In the genomic region with DNA sequence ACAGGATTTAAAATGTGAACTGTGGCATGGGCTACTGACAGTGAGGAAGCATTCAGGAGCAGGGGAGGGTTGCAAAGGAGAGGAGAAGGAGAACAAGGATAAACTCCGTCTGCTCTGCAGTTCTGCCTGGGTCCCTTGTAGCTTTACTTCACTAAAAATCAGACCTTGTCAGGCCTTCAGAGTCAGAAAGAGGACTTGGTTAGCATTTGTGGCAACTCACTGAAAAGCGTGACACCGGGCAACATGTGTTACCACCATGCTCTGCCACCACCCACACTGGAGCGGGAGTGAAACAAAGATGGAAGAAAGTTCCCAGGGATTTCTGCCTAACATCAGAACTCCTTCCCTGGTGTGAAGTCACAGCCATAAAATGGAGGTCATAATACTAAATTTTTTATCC, we compare ENCODE assay signal across 15 cellular contexts. TPM values are rescaled to one million over a fixed set of nuclear protein-coding genes. Genes with fewer than 3 reads are reported as not detected.
A peak's percentile ranks its signal among the peaks of the same experiment; 100 is the strongest.
DNase-seq lines count a peak whose midpoint lies in the region; ATAC-seq, FAIRE-seq and TF ChIP-seq lines count a peak whose summit lies in the region.
"Had no signal": no experiment of that assay in that cellular context is flagged by ENCODE, and none has a peak within 500 bp of the region (broad histone marks: within the 10 kb centered on the region; RNA-seq: fewer than 3 reads in every experiment).

No MANE protein-coding gene starts in this region.

- H3K36me3 ChIP-seq in right lobe of liver (no peaks in the 10 kb centered on the region), HepG2 (replicated peaks in 1 of 2; ENCODE audit: control insufficient read depth in 1 of 2, insufficient read depth in 2 of 2, low read length in 2 of 2) (no peaks in the 10 kb centered on the region), lower lobe of right lung (no peaks in the 10 kb centered on the region), upper lobe of right lung (no peaks in the 10 kb centered on the region)

- WGBS in right lobe of liver (ENCODE audit: insufficient coverage, low coverage, low lambda C conversion rate, missing lambda C conversion rate) = 58% methylated on average over 3 of the region's 4 CpGs
- WGBS in HepG2 (ENCODE audit: low lambda C conversion rate) = 90% methylated on average over 4 of the region's 4 CpGs

- no peaks in the 10 kb centered on the region for H3K27me3 Mint-ChIP-seq in activated T-helper 17 cell treated with anti-CD3 and anti-CD28 coated beads, Interleukin-2, amount 50 U/mL, for 72 hours

- TF ChIP-seq POLR2A in right lobe of liver (IDR thresholded peaks at IDR 0.05) = no peak
- no peak for TF ChIP-seq POLR2A in HepG2 (IDR thresholded peaks at IDR 0.05; ENCODE audit: insufficient read depth in 1 of 2, low read depth in 2 of 2, low read length in 2 of 2)

- DNase-seq in right lobe of liver (no peak), HepG2 (ENCODE audit: low spot score) (no peak), lower lobe of right lung (no peak), upper lobe of right lung (no peak), H4 (ENCODE audit: low spot score) (no peak)
- DNase-seq: caudate nucleus, DMS79 treated with DMSO at 0.1 percent for 48 hours, head of caudate nucleus, MV-4-11 had no signal

- no TSS peak for BruUV-seq in HepG2 (replicated peaks; lab: Mats Ljungman, UMichigan)

- H3K4me1 ChIP-seq in right lobe of liver (no peaks in the 10 kb centered on the region), HepG2 (ENCODE audit: insufficient read depth, low read length) (peaks cover 8% of the 10 kb centered on the region), lower lobe of right lung (peaks cover 18% of the 10 kb centered on the region), upper lobe of right lung (peaks cover 5% of the 10 kb centered on the region)

- no peaks in the 10 kb centered on the region for H3K79me2 ChIP-seq in HepG2 (ENCODE audit: insufficient read depth, low read length)

- H3K4me3 ChIP-seq in right lobe of liver (no peak overlapping the region), HepG2 (replicated peaks in 1 of 3; ENCODE audit: insufficient read depth in 1 of 3, low read depth in 2 of 3, low read length in 3 of 3) (no peak overlapping the region), lower lobe of right lung (peak overlapping the region; percentile 35), upper lobe of right lung (peak overlapping the region; percentile 32)

- H3K27ac Mint-ChIP-seq in activated T-helper 17 cell treated with anti-CD3 and anti-CD28 coated beads, Interleukin-2, amount 50 U/mL, for 72 hours = peak overlapping the region; percentile 90

- H3K4me3 Mint-ChIP-seq in activated T-helper 17 cell treated with anti-CD3 and anti-CD28 coated beads, Interleukin-2, amount 50 U/mL, for 72 hours = peak overlapping the region; percentile 91

- H3K27ac ChIP-seq in right lobe of liver (no peak overlapping the region), HepG2 (ENCODE audit: extremely low read length, insufficient read depth, low read length) (no peak overlapping the region), lower lobe of right lung (peak overlapping the region; percentile 27), upper lobe of right lung (peak overlapping the region; percentile 48)

- intact Hi-C loops in right lobe of liver (cut with DNase I) = no loop called here
- intact Hi-C loops in HepG2 (cut with micrococcal nuclease; ENCODE audit: unreplicated experiment) = no loop called here
- intact Hi-C loops in lower lobe of right lung (cut with DNase I) = no loop called here
- intact Hi-C loops in upper lobe of right lung (cut with DNase I) = no loop called here

- peaks cover 54% of the 10 kb centered on the region for H3K36me3 Mint-ChIP-seq in activated T-helper 17 cell treated with anti-CD3 and anti-CD28 coated beads, Interleukin-2, amount 50 U/mL, for 72 hours (ENCODE audit: low read depth)

- POLR2A ChIA-PET in HepG2 (lab: Yijun Ruan, JAX) = no interaction called here

- H3K9me3 ChIP-seq in right lobe of liver = no peaks in the 10 kb centered on the region
- no peaks in the 10 kb centered on the region for H3K9me3 ChIP-seq in HepG2 (ENCODE audit: low read length)
- H3K9me3 ChIP-seq in lower lobe of right lung = no peaks in the 10 kb centered on the region
- H3K9me3 ChIP-seq in upper lobe of right lung = no peaks in the 10 kb centered on the region

- CTCF ChIA-PET in HepG2 (lab: Yijun Ruan, JAX; ENCODE audit: low intra/inter-chr PET ratio, low total read pairs) = no interaction called here

- TF ChIP-seq RAD21 in HepG2 (CRISPR knock-in tag; IDR thresholded peaks at IDR 0.05) = no peak

- FAIRE-seq in HepG2 (lab: Jason Lieb, UNC) = no peak
- FAIRE-seq: urothelium cell line had no signal

- H3K4me1 Mint-ChIP-seq in activated T-helper 17 cell treated with anti-CD3 and anti-CD28 coated beads, Interleukin-2, amount 50 U/mL, for 72 hours = peaks cover 27% of the 10 kb centered on the region

- ATAC-seq in right lobe of liver (peak in 3 of 4 donors; percentile 16 to 37 (median 16)), HepG2 (no peak), lower lobe of right lung (no peak), upper lobe of right lung (no peak), HG02981 (IDR thresholded peaks at IDR 0.05; ENCODE audit: unreplicated experiment) (no peak), GM21717 (IDR thresholded peaks at IDR 0.05; ENCODE audit: unreplicated experiment) (no peak)
- ATAC-seq in activated T-helper 17 cell treated with anti-CD3 and anti-CD28 coated beads, Interleukin-2, amount 50 U/mL, for 72 hours (replicated peaks) = no peak

- H2AFZ ChIP-seq in HepG2 (ENCODE audit: low read length) = no peak overlapping the region

- in situ Hi-C loops in HepG2 (cut with HindIII; ENCODE audit: extremely low pct_ligation_motif_present, low pct_unique_long_range_greater_than_20kb) = loop anchor here (25.0 kb wide), 1 partner anchor 362 kb away; no protein-coding TSS in a partner anchor

- H3K9ac ChIP-seq in HepG2 (ENCODE audit: insufficient read depth, low read depth, low read length) = no peak overlapping the region

- H4K20me1 ChIP-seq in HepG2 (ENCODE audit: insufficient read depth, low read length) = no peaks in the 10 kb centered on the region

- H3K9me3 Mint-ChIP-seq in activated T-helper 17 cell treated with anti-CD3 and anti-CD28 coated beads, Interleukin-2, amount 50 U/mL, for 72 hours = no peaks in the 10 kb centered on the region

- no peak overlapping the region for H3K4me2 ChIP-seq in HepG2 (ENCODE audit: low read depth, low read length)

- TF ChIP-seq CTCF in right lobe of liver (IDR thresholded peaks at IDR 0.05) (no peak), HepG2 (CRISPR knock-in tag; IDR thresholded peaks at IDR 0.05) (no peak), lower lobe of right lung (IDR thresholded peaks at IDR 0.05) (no peak), upper lobe of right lung (IDR thresholded peaks at IDR 0.05) (no peak)

- TF ChIP-seq EP300 in HepG2 (IDR thresholded peaks at IDR 0.05; ENCODE audit: low read depth in 2 of 2, low read length in 2 of 2) (no peak), HepG2 (CRISPR knock-in tag; IDR thresholded peaks at IDR 0.05; ENCODE audit: borderline replicate concordance) (no peak)

- H3K27me3 ChIP-seq in right lobe of liver (no peaks in the 10 kb centered on the region), HepG2 (ENCODE audit: control insufficient read depth in 1 of 2, insufficient read depth in 2 of 2, low read length in 2 of 2) (no peaks in the 10 kb centered on the region; a peak in 1 of 5 replicates), lower lobe of right lung (ENCODE audit: low read depth) (no peaks in the 10 kb centered on the region), upper lobe of right lung (no peaks in the 10 kb centered on the region)

TF ChIP-seq in HepG2, 621 proteins besides CTCF, POLR2A, EP300 and RAD21 (continues in another document):
- TF ChIP-seq JUNB (CRISPR knock-in tag; IDR thresholded peaks at IDR 0.05; ENCODE audit: borderline replicate concordance) (no peak), ZNF274 (CRISPR knock-in tag; IDR thresholded peaks at IDR 0.05) (no peak), ZNF839 (CRISPR knock-in tag; IDR thresholded peaks at IDR 0.05; ENCODE audit: borderline replicate concordance) (no peak)

RNA-seq across cellular contexts. Expression of a gene that starts 19.3 kb away (rescaled TPM):
- total RNA-seq in right lobe of liver = 10 to 100 TPM in 3 of 6 experiments, 1 to 10 TPM in 3; 3.7 to 15.3 (median 9.1) TPM
- total RNA-seq in HepG2 (2016; rRNA removed; fragmentation: Illumina TruSeq; extraction: Trizol) = not detected in 2 replicates
- total RNA-seq in HepG2 (2016; cell fraction: cytosol; rRNA removed; fragmentation: Illumina TruSeq; extraction: Trizol; ENCODE audit: low read depth) = not detected in 2 replicates
- not detected in 2 replicates for total RNA-seq in HepG2 (2016; cell fraction: insoluble cytoplasmic fraction; rRNA removed; fragmentation: Illumina TruSeq; extraction: Trizol)
- not detected in 2 replicates for total RNA-seq in HepG2 (2016; cell fraction: membrane; rRNA removed; fragmentation: Illumina TruSeq; extraction: Trizol)
- total RNA-seq in HepG2 (2016; cell fraction: nucleus; rRNA removed; fragmentation: Illumina TruSeq; extraction: Trizol) = not detected in 2 replicates
- polyA plus RNA-seq in HepG2 (2011; rRNA removed) = 0.03 TPM in 1 of 2 replicates, not detected in the other
- not detected in 2 replicates for polyA plus RNA-seq in HepG2 (2011; cell fraction: cytosol; rRNA removed)
- 0.03 and 0.12 TPM in 2 replicates for polyA plus RNA-seq in HepG2 (2011; cell fraction: nucleus; rRNA removed)
- 0.11 TPM in 1 of 2 replicates, not detected in the other for polyA plus RNA-seq in HepG2 (2012)
- not detected in 2 replicates for polyA plus RNA-seq in HepG2 (2016; cell fraction: cytosol; fragmentation: Illumina TruSeq; extraction: Trizol; ENCODE audit: low read depth)
- not detected in 2 replicates for polyA plus RNA-seq in HepG2 (2016; cell fraction: insoluble cytoplasmic fraction; fragmentation: Illumina TruSeq; extraction: Trizol; ENCODE audit: low read depth)
- not detected in 2 replicates for polyA plus RNA-seq in HepG2 (2016; cell fraction: membrane; fragmentation: Illumina TruSeq; extraction: Trizol; ENCODE audit: low read depth)
- polyA plus RNA-seq in HepG2 (2016; cell fraction: nucleus; fragmentation: Illumina TruSeq; extraction: Trizol; ENCODE audit: insufficient read depth, low read depth) = not detected in 2 replicates
- 0.28 TPM in 1 of 2 replicates, not detected in the other for polyA minus RNA-seq in HepG2 (2011; rRNA and poly(A)+ RNA removed; ENCODE audit: low replicate concordance)
- polyA minus RNA-seq in HepG2 (2011; cell fraction: cytosol; rRNA and poly(A)+ RNA removed) = not detected in 2 replicates
- 0.12 and 0.26 TPM in 2 replicates for polyA minus RNA-seq in HepG2 (2011; cell fraction: nucleus; rRNA and poly(A)+ RNA removed)
- 100 to 1,000 TPM in 1 of 2 donors, 10 to 100 TPM in 1; 95.7 to 153 TPM for total RNA-seq in activated T-helper 17 cell treated with anti-CD3 and anti-CD28 coated beads, Interleukin-2, amount 50 U/mL, for 72 hours
- 51.0 TPM for total RNA-seq in lower lobe of right lung
- 45.0 TPM for total RNA-seq in upper lobe of right lung
- 0.04 and 0.17 TPM in 2 replicates for total RNA-seq in H4 (2014; rRNA removed; shearing (Covaris generic))
- total RNA-seq: epithelial cell of proximal tubule had no signal
- polyA plus RNA-seq: neural cell had no signal

Comparison
In these comparisons a context has a peak if more than half of its experiments do, and no peak if none do; other contexts are left out.
1. ATAC-seq: peak in right lobe of liver (3 of 4); none in HepG2 (single experiment), activated T-helper 17 cell treated with anti-CD3 and anti-CD28 coated beads, Interleukin-2, amount 50 U/mL, for 72 hours (single experiment), lower lobe of right lung (0 of 2), upper lobe of right lung (single experiment), HG02981 (single experiment) and GM21717 (single experiment).
2. H3K27ac ChIP-seq: peak in lower lobe of right lung (single experiment) and upper lobe of right lung (single experiment); none in right lobe of liver (0 of 3) and HepG2 (single experiment).
3. H3K4me3 ChIP-seq: peak in lower lobe of right lung (single experiment) and upper lobe of right lung (single experiment); none in right lobe of liver (0 of 3) and HepG2 (0 of 3).